17 cellular contexts compared by ENCODE assay signal in the genomic region with DNA sequence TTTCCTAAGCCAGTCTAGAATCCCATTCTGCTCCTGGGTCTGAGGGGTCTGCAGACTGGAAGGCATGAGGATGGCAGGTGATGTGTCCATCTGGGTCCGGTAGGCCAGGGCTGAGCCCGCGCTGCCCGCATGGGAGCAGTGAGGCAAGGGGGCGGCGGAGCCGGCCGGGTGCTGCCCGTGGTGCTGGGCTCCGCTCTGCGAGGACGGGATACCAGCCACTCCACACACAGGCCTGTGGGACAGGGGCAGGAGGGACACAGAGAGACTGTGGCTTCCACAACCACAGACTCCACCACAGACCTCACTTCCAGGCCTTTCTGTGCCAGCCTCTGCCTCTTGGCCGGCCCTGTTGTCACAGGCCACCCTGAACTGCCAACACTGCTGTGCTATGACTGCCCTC.
"Had no signal": no experiment of that assay in that cellular context is flagged by ENCODE, and none has a peak within 500 bp of the region (broad histone marks: within the 10 kb centered on the region; RNA-seq: fewer than 3 reads in every experiment).

No MANE protein-coding gene starts in this region.

- H3K9me3 Mint-ChIP-seq: activated CD4-positive, alpha-beta memory T cell treated with anti-CD3 and anti-CD28 coated beads for 36 hours; activated naive CD4-positive, alpha-beta T cell treated with anti-CD3 and anti-CD28 coated beads, Interleukin-2, amount 50 U/mL, for 72 hours; naive B cell; T-cell had no signal

- DNase-seq: activated CD4-positive, alpha-beta T cell treated with anti-CD3 and anti-CD28 coated beads for 1 hour; activated CD8-positive, alpha-beta memory T cell treated with anti-CD3 and anti-CD28 coated beads, Interleukin-2, amount 10 ng/mL, durations not matched to agents 7 days and 5 days; activated gamma-delta T cell; activated T-cell treated with anti-CD3 and anti-CD28 coated beads, Interleukin-2, amount 50 U/mL, for 48 hours; colonic mucosa; kidney; naive B cell; stimulated activated CD4-positive, alpha-beta T cell treated with anti-CD3 and anti-CD28 coated beads, Interleukin-4, amount 100 ng/mL, for 4 hours; stimulated activated CD8-positive, alpha-beta memory T cell treated with anti-CD3 and anti-CD28 coated beads, Interleukin-4, amount 100 ng/mL, for 48 hours; T1000; transverse colon had no signal

- H3K27me3 Mint-ChIP-seq: activated CD4-positive, alpha-beta memory T cell treated with anti-CD3 and anti-CD28 coated beads for 36 hours; activated CD8-positive, alpha-beta memory T cell treated with anti-CD3 and anti-CD28 coated beads, Interleukin-2, amount 10 ng/mL, durations not matched to agents 7 days and 5 days; naive B cell; T-cell had no signal

- H3K9me3 ChIP-seq: colonic mucosa, neutrophil, transverse colon had no signal

- H3K36me3 Mint-ChIP-seq: activated CD8-positive, alpha-beta memory T cell treated with anti-CD3 and anti-CD28 coated beads, Interleukin-2, amount 10 ng/mL, durations not matched to agents 7 days and 5 days; naive B cell had no signal

- H3K27me3 ChIP-seq: colonic mucosa, neutrophil, transverse colon had no signal

- ATAC-seq: activated CD8-positive, alpha-beta memory T cell treated with anti-CD3 and anti-CD28 coated beads, Interleukin-2, amount 10 ng/mL, durations not matched to agents 7 days and 5 days; T-cell had no signal

- H3K4me1 Mint-ChIP-seq: activated CD8-positive, alpha-beta memory T cell treated with anti-CD3 and anti-CD28 coated beads, Interleukin-2, amount 10 ng/mL, durations not matched to agents 7 days and 5 days; naive B cell; T-cell had no signal

- H3K27ac ChIP-seq: colonic mucosa, neutrophil, parathyroid adenoma, transverse colon had no signal

- H3K27ac Mint-ChIP-seq: activated CD4-positive, alpha-beta memory T cell treated with anti-CD3 and anti-CD28 coated beads for 36 hours; activated CD8-positive, alpha-beta memory T cell treated with anti-CD3 and anti-CD28 coated beads, Interleukin-2, amount 10 ng/mL, durations not matched to agents 7 days and 5 days; activated naive CD4-positive, alpha-beta T cell treated with anti-CD3 and anti-CD28 coated beads, Interleukin-2, amount 50 U/mL, for 72 hours; naive B cell; T-cell had no signal

- H3K4me2 ChIP-seq: smooth muscle cell had no signal

- H3K4me1 ChIP-seq: colonic mucosa, parathyroid adenoma had no signal

- H2AFZ ChIP-seq: parathyroid adenoma had no signal

- H3K4me3 Mint-ChIP-seq: activated CD4-positive, alpha-beta memory T cell treated with anti-CD3 and anti-CD28 coated beads for 36 hours; activated CD8-positive, alpha-beta memory T cell treated with anti-CD3 and anti-CD28 coated beads, Interleukin-2, amount 10 ng/mL, durations not matched to agents 7 days and 5 days; naive B cell; T-cell had no signal

- H3K4me3 ChIP-seq: colonic mucosa, smooth muscle cell, transverse colon had no signal
